In genomic region chr5:180414176-180414575, GRCh38 we compare ENCODE assay signal across 27 cellular contexts.
DNase-seq lines count a peak whose midpoint lies in the region; ATAC-seq, FAIRE-seq and TF ChIP-seq lines count a peak whose summit lies in the region.
"Had no signal": no experiment of that assay in that cellular context is flagged by ENCODE, and none has a peak within 500 bp of the region (broad histone marks: within the 10 kb centered on the region; RNA-seq: fewer than 3 reads in every experiment).

No MANE protein-coding gene starts in this region.

- H3K27me3 ChIP-seq in K562 (ENCODE audit: control insufficient read depth in 2 of 2, insufficient read depth in 2 of 2, low read length in 2 of 2), result peaks cover 5 to 6% of the 10 kb centered on the region in 2 experiments; a peak in 3 of 5 replicates
- H3K27me3 ChIP-seq: BLaER1 treated with 17β-estradiol and CSF1 and Interleukin-3, amounts not matched to agents 10 nM and 100 nM had no signal

- CTCF ChIA-PET in K562 (lab: Yijun Ruan, JAX; ENCODE audit: low intra/inter-chr PET ratio), result no interaction called here

- BruUV-seq in K562 (replicated peaks; lab: Mats Ljungman, UMichigan), result no TSS peak

- no peaks in the 10 kb centered on the region for H3K9me1 ChIP-seq in K562 (ENCODE audit: control insufficient read depth, insufficient read depth, low read length)

- H3K36me3 ChIP-seq in K562 (ENCODE audit: control insufficient read depth, insufficient read depth, low read length), result no peaks in the 10 kb centered on the region
- H3K36me3 ChIP-seq: BLaER1 treated with 17β-estradiol and CSF1 and Interleukin-3, amounts not matched to agents 10 nM and 100 nM had no signal

- H3K79me2 ChIP-seq in K562 (ENCODE audit: control insufficient read depth, insufficient read depth, low read length), result no peaks in the 10 kb centered on the region

- no peak for TF ChIP-seq RAD21 in K562 (CRISPR knock-in tag; conservative IDR thresholded peaks at IDR 0.05 in 1 of 2, IDR thresholded peaks at IDR 0.05 in 1 of 2)

- POLR2A ChIA-PET in K562 (lab: Yijun Ruan, JAX), result no interaction called here

- peak; percentile 14 for DNase-seq in activated effector memory CD4-positive, alpha-beta T cell treated with anti-CD3 and anti-CD28 coated beads, Interleukin-2, amount 50 U/mL, for 16 hours
- no peak for DNase-seq in activated effector memory CD4-positive, alpha-beta T cell treated with Interleukin-2 at 50 U/mL for 16 hours
- DNase-seq in K562 (ENCODE audit: extremely low read depth in 1 of 4, low spot score in 3 of 4) (peak in 2 of 4 experiments; percentile 35 to 44), mesenteric fat pad (ENCODE audit: low spot score) (peak; percentile 26), NCI-H2029 treated with DMSO at 0.1 percent for 48 hours (lab: John Stamatoyannopoulos, UW) (no peak), HT-29 (ENCODE audit: low spot score) (no peak), urothelium cell line (ENCODE audit: low spot score) (no peak)
- DNase-seq: AML-193; CD4-positive, alpha-beta memory T cell; CD4-positive, CD25-positive, alpha-beta regulatory T cell; CD8-positive, alpha-beta memory T cell; COR-L47; DMS 273 treated with DMSO at 0.1 percent for 48 hours; DMS153; DMS53; DMS79; DND-41; EL; GDM1 had no signal

- TF ChIP-seq CTCF in C4-2B (conservative IDR thresholded peaks at IDR 0.05) (peak; percentile 3; the same call in 1 of the 2 replicates), K562 (IDR thresholded peaks at IDR 0.05 in 2 of 3, conservative IDR thresholded peaks at IDR 0.05 in 1 of 3; ENCODE audit: insufficient read depth in 2 of 3, low read depth in 1 of 3, low read length in 3 of 3) (peak in 2 of 3 experiments; percentile 16 to 26; a peak in 3 of 6 replicates)

- no peak for TF ChIP-seq POLR2A in K562 (conservative IDR thresholded peaks at IDR 0.05)

- in situ Hi-C loops in K562 (cut with MboI), result no loop called here

- no peak for TF ChIP-seq EP300 in K562 (IDR thresholded peaks at IDR 0.05; ENCODE audit: low read length)

- WGBS in K562 (ENCODE audit: insufficient coverage, low coverage, missing lambda C conversion rate), result 0% methylated on average over 4 of the region's 4 CpGs

- no peak overlapping the region for H3K4me3 ChIP-seq in K562
- H3K4me3 ChIP-seq: A549; BLaER1 treated with 17β-estradiol and CSF1 and Interleukin-3, amounts not matched to agents 10 nM and 100 nM; GM12878 had no signal

- no peaks in the 10 kb centered on the region for H3K9me3 ChIP-seq in K562 (replicated peaks; ENCODE audit: control insufficient read depth, insufficient read depth, low read depth, low read length)

- H3K9ac ChIP-seq in K562 (ENCODE audit: insufficient read depth in 1 of 2, low read depth in 2 of 2, low read length in 2 of 2), result no peak overlapping the region
- H3K9ac ChIP-seq: BLaER1 treated with 17β-estradiol and CSF1 and Interleukin-3, amounts not matched to agents 10 nM and 100 nM had no signal

- intact Hi-C loops in K562 (cut with micrococcal nuclease), result no loop called here

- H3K4me2 ChIP-seq in K562 (ENCODE audit: insufficient read depth, low read length), result no peak overlapping the region
- H3K4me2 ChIP-seq: A549 had no signal

- no peaks in the 10 kb centered on the region; a peak in 1 of 5 replicates for H3K4me1 ChIP-seq in K562 (replicated peaks in 1 of 2; ENCODE audit: control insufficient read depth in 2 of 2, insufficient read depth in 2 of 2, low read length in 2 of 2)
- H3K4me1 ChIP-seq: A549 had no signal

- no peak overlapping the region for H2AFZ ChIP-seq in K562 (ENCODE audit: low read depth, low read length)

- ATAC-seq in K562, result peak; percentile 42; the same call in 1 of the 3 replicates
- ATAC-seq: A549, GM12878 had no signal

- H4K20me1 ChIP-seq in K562 (replicated peaks; ENCODE audit: control insufficient read depth, insufficient read depth, low read length), result no peaks in the 10 kb centered on the region
- H4K20me1 ChIP-seq: BLaER1 treated with 17β-estradiol and CSF1 and Interleukin-3, amounts not matched to agents 10 nM and 100 nM had no signal

- no peak for FAIRE-seq in K562 (lab: Jason Lieb, UNC)
- FAIRE-seq in urothelium cell line (lab: Jason Lieb, UNC), result no peak
- FAIRE-seq: A549, GM12878, GM12892, GM18507, GM19239 had no signal

- H3K27ac ChIP-seq in C4-2B (no peak overlapping the region), K562 (ENCODE audit: extremely low read depth, low read depth, low read length) (no peak overlapping the region)
- H3K27ac ChIP-seq: 22Rv1; A549; BLaER1 treated with 17β-estradiol and CSF1 and Interleukin-3, amounts not matched to agents 10 nM and 100 nM had no signal

TF ChIP-seq in K562, 482 proteins besides CTCF, POLR2A, EP300 and RAD21:
- TF ChIP-seq ZNF174 (CRISPR knock-in tag; IDR thresholded peaks at IDR 0.05) (no peak), KDM1A (IDR thresholded peaks at IDR 0.05) (peak; percentile 66 to 68), RCOR1 (IDR thresholded peaks at IDR 0.05; ENCODE audit: borderline replicate concordance in 1 of 2, low read depth in 2 of 2, low read length in 2 of 2) (peak in 1 of 2 experiments; percentile 19; a peak in 1 of 4 replicates)
TF ChIP-seq in K562: peak in this region for 2.

Comparison
In these comparisons a context has a peak if more than half of its experiments do, and no peak if none do; other contexts are left out.
1. DNase-seq: peak in activated effector memory CD4-positive, alpha-beta T cell treated with anti-CD3 and anti-CD28 coated beads, Interleukin-2, amount 50 U/mL, for 16 hours (single experiment) and mesenteric fat pad (single experiment); none in activated effector memory CD4-positive, alpha-beta T cell treated with Interleukin-2 at 50 U/mL for 16 hours (single experiment), NCI-H2029 treated with DMSO at 0.1 percent for 48 hours (single experiment), HT-29 (single experiment) and urothelium cell line (single experiment).